In the genomic region with DNA sequence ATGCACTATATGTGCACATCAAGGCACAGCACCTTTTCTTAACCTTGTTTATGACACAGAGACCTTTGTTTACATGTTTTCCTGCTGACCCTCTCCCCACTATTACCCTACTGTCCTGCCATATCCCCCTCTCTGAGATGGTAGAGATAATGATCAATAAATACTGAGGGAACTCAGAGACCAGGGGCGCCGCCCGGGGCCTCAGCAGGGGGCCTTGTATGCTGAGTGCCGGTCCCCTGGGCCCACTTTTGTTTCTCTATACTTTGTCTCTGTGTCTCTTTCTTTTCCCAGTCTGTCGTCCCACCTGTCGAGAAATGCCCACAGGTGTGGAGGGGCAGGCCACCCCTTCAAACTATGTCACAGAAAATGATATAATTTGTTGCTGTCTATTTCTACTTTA, we compare ENCODE assay signal across 1 cellular context.
TF ChIP-seq lines count a peak whose summit lies in the region.

No MANE protein-coding gene starts in this region.

TF ChIP-seq in HEK293, 187 proteins besides CTCF, POLR2A, EP300 and RAD21:
- TF ChIP-seq SCRT2 (tag by site-specific recombination; IDR thresholded peaks at IDR 0.05) (0 out of 2 replicates have a peak, but pooled peaks have one; percentile 14), GLIS1 (tag by site-specific recombination; IDR thresholded peaks at IDR 0.05) (peak; percentile 41; the same call in 1 of the 2 replicates), SCRT1 (tag by site-specific recombination; IDR thresholded peaks at IDR 0.05; ENCODE audit: borderline replicate concordance) (0 out of 2 replicates have a peak, but pooled peaks have one; percentile 25)
